1 cellular context compared by ENCODE assay signal in the genomic region with DNA sequence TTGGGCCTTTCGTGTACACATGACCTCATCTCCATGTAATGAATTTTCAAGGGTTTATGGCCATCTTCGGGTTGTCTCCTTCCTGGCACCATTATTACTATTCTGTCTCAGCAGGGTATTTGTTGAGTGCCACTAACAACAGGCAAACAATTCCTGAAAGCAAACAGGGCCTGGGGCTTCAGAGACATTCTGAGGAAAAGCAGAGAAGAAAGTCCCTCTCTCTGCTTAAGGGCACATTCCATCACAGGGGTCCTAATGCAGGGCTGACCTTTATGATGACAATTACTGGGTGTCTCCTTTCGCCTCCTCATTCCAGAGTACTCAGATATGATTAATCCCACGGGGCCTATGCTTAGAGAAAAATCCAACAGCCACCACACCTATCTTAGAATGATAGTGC.
TF ChIP-seq lines count a peak whose summit lies in the region.

No MANE protein-coding gene starts in this region.

TF ChIP-seq in WTC11, 78 proteins besides CTCF, POLR2A, EP300 and RAD21 (continued from another document):
- TF ChIP-seq, protein P1, sequence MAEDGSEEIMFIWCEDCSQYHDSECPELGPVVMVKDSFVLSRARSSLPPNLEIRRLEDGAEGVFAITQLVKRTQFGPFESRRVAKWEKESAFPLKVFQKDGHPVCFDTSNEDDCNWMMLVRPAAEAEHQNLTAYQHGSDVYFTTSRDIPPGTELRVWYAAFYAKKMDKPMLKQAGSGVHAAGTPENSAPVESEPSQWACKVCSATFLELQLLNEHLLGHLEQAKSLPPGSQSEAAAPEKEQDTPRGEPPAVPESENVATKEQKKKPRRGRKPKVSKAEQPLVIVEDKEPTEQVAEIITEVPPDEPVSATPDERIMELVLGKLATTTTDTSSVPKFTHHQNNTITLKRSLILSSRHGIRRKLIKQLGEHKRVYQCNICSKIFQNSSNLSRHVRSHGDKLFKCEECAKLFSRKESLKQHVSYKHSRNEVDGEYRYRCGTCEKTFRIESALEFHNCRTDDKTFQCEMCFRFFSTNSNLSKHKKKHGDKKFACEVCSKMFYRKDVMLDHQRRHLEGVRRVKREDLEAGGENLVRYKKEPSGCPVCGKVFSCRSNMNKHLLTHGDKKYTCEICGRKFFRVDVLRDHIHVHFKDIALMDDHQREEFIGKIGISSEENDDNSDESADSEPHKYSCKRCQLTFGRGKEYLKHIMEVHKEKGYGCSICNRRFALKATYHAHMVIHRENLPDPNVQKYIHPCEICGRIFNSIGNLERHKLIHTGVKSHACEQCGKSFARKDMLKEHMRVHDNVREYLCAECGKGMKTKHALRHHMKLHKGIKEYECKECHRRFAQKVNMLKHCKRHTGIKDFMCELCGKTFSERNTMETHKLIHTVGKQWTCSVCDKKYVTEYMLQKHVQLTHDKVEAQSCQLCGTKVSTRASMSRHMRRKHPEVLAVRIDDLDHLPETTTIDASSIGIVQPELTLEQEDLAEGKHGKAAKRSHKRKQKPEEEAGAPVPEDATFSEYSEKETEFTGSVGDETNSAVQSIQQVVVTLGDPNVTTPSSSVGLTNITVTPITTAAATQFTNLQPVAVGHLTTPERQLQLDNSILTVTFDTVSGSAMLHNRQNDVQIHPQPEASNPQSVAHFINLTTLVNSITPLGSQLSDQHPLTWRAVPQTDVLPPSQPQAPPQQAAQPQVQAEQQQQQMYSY (CRISPR knock-in tag; IDR thresholded peaks at IDR 0.05) = no peak
- TF ChIP-seq, protein P2, sequence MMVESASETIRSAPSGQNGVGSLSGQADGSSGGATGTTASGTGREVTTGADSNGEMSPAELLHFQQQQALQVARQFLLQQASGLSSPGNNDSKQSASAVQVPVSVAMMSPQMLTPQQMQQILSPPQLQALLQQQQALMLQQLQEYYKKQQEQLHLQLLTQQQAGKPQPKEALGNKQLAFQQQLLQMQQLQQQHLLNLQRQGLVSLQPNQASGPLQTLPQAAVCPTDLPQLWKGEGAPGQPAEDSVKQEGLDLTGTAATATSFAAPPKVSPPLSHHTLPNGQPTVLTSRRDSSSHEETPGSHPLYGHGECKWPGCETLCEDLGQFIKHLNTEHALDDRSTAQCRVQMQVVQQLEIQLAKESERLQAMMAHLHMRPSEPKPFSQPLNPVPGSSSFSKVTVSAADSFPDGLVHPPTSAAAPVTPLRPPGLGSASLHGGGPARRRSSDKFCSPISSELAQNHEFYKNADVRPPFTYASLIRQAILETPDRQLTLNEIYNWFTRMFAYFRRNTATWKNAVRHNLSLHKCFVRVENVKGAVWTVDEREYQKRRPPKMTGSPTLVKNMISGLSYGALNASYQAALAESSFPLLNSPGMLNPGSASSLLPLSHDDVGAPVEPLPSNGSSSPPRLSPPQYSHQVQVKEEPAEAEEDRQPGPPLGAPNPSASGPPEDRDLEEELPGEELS (CRISPR knock-in tag; IDR thresholded peaks at IDR 0.05) = no peak
